In genomic region chr4:7043521-7044414, GRCh38 we compare ENCODE assay signal across 8 cellular contexts. TPM values are rescaled to one million over a fixed set of nuclear protein-coding genes. Genes with fewer than 3 reads are reported as not detected.
DNase-seq lines count a peak whose midpoint lies in the region; ATAC-seq, FAIRE-seq and TF ChIP-seq lines count a peak whose summit lies in the region.

No MANE protein-coding gene starts in this region.

- peak; percentile 42 for FAIRE-seq in K562 (lab: Jason Lieb, UNC)

- H3K4me1 ChIP-seq in BLaER1 (peaks cover 59% of the 10 kb centered on the region), K562 (replicated peaks in 1 of 2; ENCODE audit: control insufficient read depth in 2 of 2, insufficient read depth in 2 of 2, low read length in 2 of 2) (peaks cover 12 to 40% of the 10 kb centered on the region in 2 experiments; a peak in 4 of 5 replicates)

- no peak for TF ChIP-seq RAD21 in K562 (CRISPR knock-in tag; conservative IDR thresholded peaks at IDR 0.05 in 1 of 2, IDR thresholded peaks at IDR 0.05 in 1 of 2)

- TF ChIP-seq CTCF in K562 (IDR thresholded peaks at IDR 0.05 in 2 of 3, conservative IDR thresholded peaks at IDR 0.05 in 1 of 3; ENCODE audit: insufficient read depth in 2 of 3, low read depth in 1 of 3, low read length in 3 of 3) = no peak

- H3K4me2 ChIP-seq in BLaER1 = peak overlapping the region; percentile 100
- H3K4me2 ChIP-seq in K562 (ENCODE audit: insufficient read depth, low read length) = peak overlapping the region; percentile 86

- peaks cover 9% of the 10 kb centered on the region; the same call in 1 of the 2 replicates for H3K36me3 ChIP-seq in BLaER1
- H3K36me3 ChIP-seq in K562 (ENCODE audit: control insufficient read depth, insufficient read depth, low read length) = peaks cover 9% of the 10 kb centered on the region; the same call in 1 of the 3 replicates

- POLR2A ChIA-PET in K562 (lab: Yijun Ruan, JAX) = interaction anchor here (0.6 to 1.6 kb wide), 13 partner anchors 9 to 143 kb away, joined by 3 to 7 read pairs (median 4); no protein-coding TSS in a partner anchor

- H3K27ac ChIP-seq in BLaER1 = peak overlapping the region; percentile 94
- peak overlapping the region; percentile 79 for H3K27ac ChIP-seq in K562 (ENCODE audit: extremely low read depth, low read depth, low read length)

- DNase-seq in GM19240 (ENCODE audit: insufficient read length, low spot score) (peak; percentile 74), T-helper 9 cell (peak; percentile 39), K562 (ENCODE audit: extremely low read depth in 1 of 4, low spot score in 3 of 4) (peak; percentile 47 to 57 (median 54)), islet precursor cell (peak; percentile 76)
- DNase-seq in stimulated activated CD4-positive, alpha-beta T cell treated with anti-CD3 and anti-CD28 coated beads, Interleukin-2, amount 100 ng/mL, for 24 hours = peak; percentile 54 to 60

- CTCF ChIA-PET in K562 (lab: Yijun Ruan, JAX; ENCODE audit: low intra/inter-chr PET ratio) = interaction anchor here (1.2 to 1.4 kb wide), 2 partner anchors 27 to 134 kb away, joined by 3 to 6 read pairs; partner anchors contain the start of gene TBC1D14

- no peaks in the 10 kb centered on the region for H3K9me3 ChIP-seq in BLaER1
- H3K9me3 ChIP-seq in K562 (replicated peaks; ENCODE audit: control insufficient read depth, insufficient read depth, low read depth, low read length) = no peaks in the 10 kb centered on the region

- no peak for TF ChIP-seq POLR2A in K562 (conservative IDR thresholded peaks at IDR 0.05)

- peaks cover 51% of the 10 kb centered on the region for H3K79me2 ChIP-seq in K562 (ENCODE audit: control insufficient read depth, insufficient read depth, low read length)

- H3K9ac ChIP-seq in BLaER1 (peak overlapping the region; percentile 97), K562 (ENCODE audit: insufficient read depth in 1 of 2, low read depth in 2 of 2, low read length in 2 of 2) (peak overlapping the region; percentile 87 to 100)

- intact Hi-C loops in K562 (cut with micrococcal nuclease) = no loop called here

- TF ChIP-seq EP300 in K562 (IDR thresholded peaks at IDR 0.05; ENCODE audit: low read length) = no peak

- peak overlapping the region; percentile 95 for H2AFZ ChIP-seq in K562 (ENCODE audit: low read depth, low read length)

- TSS peak; percentile 41 for BruUV-seq in K562 (replicated peaks; lab: Mats Ljungman, UMichigan)

- peak overlapping the region; percentile 100 for H3K4me3 ChIP-seq in BLaER1
- H3K4me3 ChIP-seq in K562 = peak overlapping the region; percentile 96

- peak; percentile 11 for ATAC-seq in HG03442 (IDR thresholded peaks at IDR 0.05; ENCODE audit: unreplicated experiment)
- peak; percentile 32 for ATAC-seq in K562
- no peak for ATAC-seq in HG03378 (IDR thresholded peaks at IDR 0.05; ENCODE audit: unreplicated experiment)

- in situ Hi-C loops in K562 (cut with MboI) = no loop called here

- WGBS in K562 (ENCODE audit: insufficient coverage, low coverage, missing lambda C conversion rate) = 1% methylated on average over 72 of the region's 88 CpGs

- no peaks in the 10 kb centered on the region for H3K9me1 ChIP-seq in K562 (ENCODE audit: control insufficient read depth, insufficient read depth, low read length)

- peaks cover 65% of the 10 kb centered on the region for H4K20me1 ChIP-seq in BLaER1
- H4K20me1 ChIP-seq in K562 (replicated peaks; ENCODE audit: control insufficient read depth, insufficient read depth, low read length) = peaks cover 18% of the 10 kb centered on the region

- H3K27me3 ChIP-seq in BLaER1 (peaks cover 10% of the 10 kb centered on the region), K562 (ENCODE audit: control insufficient read depth in 2 of 2, insufficient read depth in 2 of 2, low read length in 2 of 2) (no peaks in the 10 kb centered on the region)

TF ChIP-seq in K562, 482 proteins besides CTCF, POLR2A, EP300 and RAD21 (continues in another document):
- TF ChIP-seq LARP7 (IDR thresholded peaks at IDR 0.05) (peak; percentile 18; the same call in 1 of the 2 replicates), ZNF75A (CRISPR knock-in tag; IDR thresholded peaks at IDR 0.05) (no peak), TAF7 (tag; IDR thresholded peaks at IDR 0.05) (0 out of 2 replicates have a peak, but pooled peaks have one; percentile 10), ZNF740 (CRISPR knock-in tag; IDR thresholded peaks at IDR 0.05) (0 out of 2 replicates have a peak, but pooled peaks have one; percentile 39), ZNF740 (tag; IDR thresholded peaks at IDR 0.05) (no peak), HINFP (tag; conservative IDR thresholded peaks at IDR 0.05; ENCODE audit: low read depth) (peak; percentile 85), SMAD4 (CRISPR knock-in tag; conservative IDR thresholded peaks at IDR 0.05) (0 out of 2 replicates have a peak, but pooled peaks have one; percentile 24)

RNA-seq across cellular contexts. Expression of gene TADA2B, which starts 0.6 kb away (rescaled TPM):
- 12.9 and 18.0 TPM in 2 replicates for total RNA-seq in K562 (2011; cell fraction: chromatin; rRNA removed; ENCODE audit: low replicate concordance)
- 10.0 and 11.0 TPM in 2 replicates for total RNA-seq in K562 (2011; cell fraction: nucleolus; rRNA removed)
- 11.2 and 11.5 TPM in 2 replicates for total RNA-seq in K562 (2011; cell fraction: nucleoplasm; rRNA removed)
- total RNA-seq in K562 (2014; rRNA removed) (8.6 and 11.5 TPM in 2 replicates), K562 (2014; rRNA removed; fragmentation: Illumina TruSeq; extraction: Trizol) (6.3 and 7.5 TPM in 2 replicates), K562 (2015; rRNA removed; fragmentation: Illumina TruSeq; extraction: Trizol) (10.4 and 10.9 TPM in 2 replicates), K562 (2021) (11.9 and 12.2 TPM in 2 replicates)
- polyA plus RNA-seq in K562 (2011; rRNA removed) (3.8 and 4.2 TPM in 2 replicates), K562 (2014; fragmentation: Illumina TruSeq; extraction: Trizol) (9.2 and 11.8 TPM in 2 replicates), K562 (2014; fragmentation: Nextera tagmentation; extraction: Ambion mirVana) (under 1 TPM; 0.55 to 0.81 TPM), K562 (2014; rRNA removed) (7.4 and 7.7 TPM in 2 replicates)
- polyA plus RNA-seq in K562 (2011; cell fraction: cytosol; rRNA removed) = 4.6 and 5.4 TPM in 2 replicates
- polyA plus RNA-seq in K562 (2011; cell fraction: nucleus; rRNA removed) = 4.7 and 8.2 TPM in 2 replicates
- 10.8 and 12.4 TPM in 2 replicates for polyA plus RNA-seq in K562 (2012)
- 4.9 and 5.9 TPM in 2 replicates for polyA minus RNA-seq in K562 (2011; rRNA and poly(A)+ RNA removed)
- polyA minus RNA-seq in K562 (2011; cell fraction: cytosol; rRNA and poly(A)+ RNA removed) = 5.5 and 5.6 TPM in 2 replicates
- 3.8 and 6.1 TPM in 2 replicates for polyA minus RNA-seq in K562 (2011; cell fraction: nucleus; rRNA and poly(A)+ RNA removed)

RNA-seq across cellular contexts. Expression of gene GRPEL1, which starts 24.1 kb away (rescaled TPM):
- 36.2 and 43.9 TPM in 2 replicates for total RNA-seq in K562 (2011; cell fraction: chromatin; rRNA removed; ENCODE audit: low replicate concordance)
- 32.4 and 37.0 TPM in 2 replicates for total RNA-seq in K562 (2011; cell fraction: nucleolus; rRNA removed)
- 41.4 and 49.8 TPM in 2 replicates for total RNA-seq in K562 (2011; cell fraction: nucleoplasm; rRNA removed)
- 72.5 and 99.5 TPM in 2 replicates for total RNA-seq in K562 (2014; rRNA removed)
- total RNA-seq in K562 (2014; rRNA removed; fragmentation: Illumina TruSeq; extraction: Trizol) = 86.6 and 90.2 TPM in 2 replicates
- total RNA-seq in K562 (2015; rRNA removed; fragmentation: Illumina TruSeq; extraction: Trizol) = 77.4 and 84.4 TPM in 2 replicates
- total RNA-seq in K562 (2021) = 59.7 and 63.7 TPM in 2 replicates
- polyA plus RNA-seq in K562 (2011; rRNA removed) = 34.9 and 43.4 TPM in 2 replicates
- 16.6 and 26.2 TPM in 2 replicates for polyA plus RNA-seq in K562 (2011; cell fraction: cytosol; rRNA removed)
- 16.0 and 19.8 TPM in 2 replicates for polyA plus RNA-seq in K562 (2011; cell fraction: nucleus; rRNA removed)
- 23.4 and 48.5 TPM in 2 replicates for polyA plus RNA-seq in K562 (2012)
- polyA plus RNA-seq in K562 (2014; fragmentation: Illumina TruSeq; extraction: Trizol) = 87.3 and 88.7 TPM in 2 replicates
- polyA plus RNA-seq in K562 (2014; fragmentation: Nextera tagmentation; extraction: Ambion mirVana) = 100 to 1,000 TPM; 125 to 192 TPM
- polyA plus RNA-seq in K562 (2014; rRNA removed) = 64.3 and 65.9 TPM in 2 replicates
- polyA minus RNA-seq in K562 (2011; rRNA and poly(A)+ RNA removed) = 59.1 and 61.5 TPM in 2 replicates
- 21.3 and 24.2 TPM in 2 replicates for polyA minus RNA-seq in K562 (2011; cell fraction: cytosol; rRNA and poly(A)+ RNA removed)
- polyA minus RNA-seq in K562 (2011; cell fraction: nucleus; rRNA and poly(A)+ RNA removed) = 18.3 and 25.0 TPM in 2 replicates
